ENCODE assay signal across 1 cellular context in the genomic region with DNA sequence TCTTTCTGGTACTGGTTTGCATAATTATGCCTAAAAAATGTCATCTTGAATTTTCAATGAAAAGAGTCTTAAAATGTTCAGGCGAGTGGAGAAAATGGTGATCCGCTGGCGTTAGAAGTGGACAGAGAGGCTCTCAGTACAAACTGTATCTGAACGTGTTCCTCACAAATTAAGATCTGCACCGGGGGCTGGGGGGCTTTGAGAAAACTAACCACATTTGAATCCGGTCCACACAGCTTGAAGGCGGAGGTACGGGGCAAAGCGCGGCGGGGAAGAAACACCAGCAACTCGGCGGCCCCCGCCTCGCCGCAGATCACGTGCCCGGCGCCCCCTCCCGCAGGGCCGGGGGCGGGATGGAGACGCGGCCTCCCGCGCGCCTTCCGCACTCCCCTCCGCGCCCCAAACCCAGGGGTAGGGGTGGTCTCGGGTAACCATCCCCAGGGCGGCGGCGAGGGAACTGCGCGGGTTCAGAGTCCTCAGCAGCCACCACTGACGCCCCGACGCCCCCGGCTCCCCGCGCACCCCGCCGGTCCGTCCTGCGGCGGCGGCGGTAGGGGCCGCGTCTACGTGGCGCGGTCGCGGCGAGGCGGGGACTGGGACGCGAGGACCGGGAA.
TF ChIP-seq lines count a peak whose summit lies in the region.

No MANE protein-coding gene starts in this region.

TF ChIP-seq in HepG2, 621 proteins besides CTCF, POLR2A, EP300 and RAD21 (continued from another document and continues in another):
- TF ChIP-seq, protein P1, sequence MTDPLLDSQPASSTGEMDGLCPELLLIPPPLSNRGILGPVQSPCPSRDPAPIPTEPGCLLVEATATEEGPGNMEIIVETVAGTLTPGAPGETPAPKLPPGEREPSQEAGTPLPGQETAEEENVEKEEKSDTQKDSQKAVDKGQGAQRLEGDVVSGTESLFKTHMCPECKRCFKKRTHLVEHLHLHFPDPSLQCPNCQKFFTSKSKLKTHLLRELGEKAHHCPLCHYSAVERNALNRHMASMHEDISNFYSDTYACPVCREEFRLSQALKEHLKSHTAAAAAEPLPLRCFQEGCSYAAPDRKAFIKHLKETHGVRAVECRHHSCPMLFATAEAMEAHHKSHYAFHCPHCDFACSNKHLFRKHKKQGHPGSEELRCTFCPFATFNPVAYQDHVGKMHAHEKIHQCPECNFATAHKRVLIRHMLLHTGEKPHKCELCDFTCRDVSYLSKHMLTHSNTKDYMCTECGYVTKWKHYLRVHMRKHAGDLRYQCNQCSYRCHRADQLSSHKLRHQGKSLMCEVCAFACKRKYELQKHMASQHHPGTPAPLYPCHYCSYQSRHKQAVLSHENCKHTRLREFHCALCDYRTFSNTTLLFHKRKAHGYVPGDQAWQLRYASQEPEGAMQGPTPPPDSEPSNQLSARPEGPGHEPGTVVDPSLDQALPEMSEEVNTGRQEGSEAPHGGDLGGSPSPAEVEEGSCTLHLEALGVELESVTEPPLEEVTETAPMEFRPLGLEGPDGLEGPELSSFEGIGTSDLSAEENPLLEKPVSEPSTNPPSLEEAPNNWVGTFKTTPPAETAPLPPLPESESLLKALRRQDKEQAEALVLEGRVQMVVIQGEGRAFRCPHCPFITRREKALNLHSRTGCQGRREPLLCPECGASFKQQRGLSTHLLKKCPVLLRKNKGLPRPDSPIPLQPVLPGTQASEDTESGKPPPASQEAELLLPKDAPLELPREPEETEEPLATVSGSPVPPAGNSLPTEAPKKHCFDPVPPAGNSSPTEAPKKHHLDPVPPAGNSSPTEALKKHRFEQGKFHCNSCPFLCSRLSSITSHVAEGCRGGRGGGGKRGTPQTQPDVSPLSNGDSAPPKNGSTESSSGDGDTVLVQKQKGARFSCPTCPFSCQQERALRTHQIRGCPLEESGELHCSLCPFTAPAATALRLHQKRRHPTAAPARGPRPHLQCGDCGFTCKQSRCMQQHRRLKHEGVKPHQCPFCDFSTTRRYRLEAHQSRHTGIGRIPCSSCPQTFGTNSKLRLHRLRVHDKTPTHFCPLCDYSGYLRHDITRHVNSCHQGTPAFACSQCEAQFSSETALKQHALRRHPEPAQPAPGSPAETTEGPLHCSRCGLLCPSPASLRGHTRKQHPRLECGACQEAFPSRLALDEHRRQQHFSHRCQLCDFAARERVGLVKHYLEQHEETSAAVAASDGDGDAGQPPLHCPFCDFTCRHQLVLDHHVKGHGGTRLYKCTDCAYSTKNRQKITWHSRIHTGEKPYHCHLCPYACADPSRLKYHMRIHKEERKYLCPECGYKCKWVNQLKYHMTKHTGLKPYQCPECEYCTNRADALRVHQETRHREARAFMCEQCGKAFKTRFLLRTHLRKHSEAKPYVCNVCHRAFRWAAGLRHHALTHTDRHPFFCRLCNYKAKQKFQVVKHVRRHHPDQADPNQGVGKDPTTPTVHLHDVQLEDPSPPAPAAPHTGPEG (CRISPR knock-in tag; IDR thresholded peaks at IDR 0.05) = no peak
- TF ChIP-seq POLR2G (IDR thresholded peaks at IDR 0.05; ENCODE audit: low read depth, low read length) = peak; percentile 45
- peak; percentile 56; the same call in 1 of the 2 replicates for TF ChIP-seq ZBTB7A (CRISPR knock-in tag; IDR thresholded peaks at IDR 0.05)
- TF ChIP-seq ZNF879 (CRISPR knock-in tag; IDR thresholded peaks at IDR 0.05) = no peak
- TF ChIP-seq, protein P2, sequence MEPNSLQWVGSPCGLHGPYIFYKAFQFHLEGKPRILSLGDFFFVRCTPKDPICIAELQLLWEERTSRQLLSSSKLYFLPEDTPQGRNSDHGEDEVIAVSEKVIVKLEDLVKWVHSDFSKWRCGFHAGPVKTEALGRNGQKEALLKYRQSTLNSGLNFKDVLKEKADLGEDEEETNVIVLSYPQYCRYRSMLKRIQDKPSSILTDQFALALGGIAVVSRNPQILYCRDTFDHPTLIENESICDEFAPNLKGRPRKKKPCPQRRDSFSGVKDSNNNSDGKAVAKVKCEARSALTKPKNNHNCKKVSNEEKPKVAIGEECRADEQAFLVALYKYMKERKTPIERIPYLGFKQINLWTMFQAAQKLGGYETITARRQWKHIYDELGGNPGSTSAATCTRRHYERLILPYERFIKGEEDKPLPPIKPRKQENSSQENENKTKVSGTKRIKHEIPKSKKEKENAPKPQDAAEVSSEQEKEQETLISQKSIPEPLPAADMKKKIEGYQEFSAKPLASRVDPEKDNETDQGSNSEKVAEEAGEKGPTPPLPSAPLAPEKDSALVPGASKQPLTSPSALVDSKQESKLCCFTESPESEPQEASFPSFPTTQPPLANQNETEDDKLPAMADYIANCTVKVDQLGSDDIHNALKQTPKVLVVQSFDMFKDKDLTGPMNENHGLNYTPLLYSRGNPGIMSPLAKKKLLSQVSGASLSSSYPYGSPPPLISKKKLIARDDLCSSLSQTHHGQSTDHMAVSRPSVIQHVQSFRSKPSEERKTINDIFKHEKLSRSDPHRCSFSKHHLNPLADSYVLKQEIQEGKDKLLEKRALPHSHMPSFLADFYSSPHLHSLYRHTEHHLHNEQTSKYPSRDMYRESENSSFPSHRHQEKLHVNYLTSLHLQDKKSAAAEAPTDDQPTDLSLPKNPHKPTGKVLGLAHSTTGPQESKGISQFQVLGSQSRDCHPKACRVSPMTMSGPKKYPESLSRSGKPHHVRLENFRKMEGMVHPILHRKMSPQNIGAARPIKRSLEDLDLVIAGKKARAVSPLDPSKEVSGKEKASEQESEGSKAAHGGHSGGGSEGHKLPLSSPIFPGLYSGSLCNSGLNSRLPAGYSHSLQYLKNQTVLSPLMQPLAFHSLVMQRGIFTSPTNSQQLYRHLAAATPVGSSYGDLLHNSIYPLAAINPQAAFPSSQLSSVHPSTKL (CRISPR knock-in tag; IDR thresholded peaks at IDR 0.05) = peak; percentile 39; the same call in 1 of the 2 replicates
- no peak for TF ChIP-seq ZBTB1 (CRISPR knock-in tag; IDR thresholded peaks at IDR 0.05; ENCODE audit: borderline replicate concordance)
- TF ChIP-seq HNF4G (IDR thresholded peaks at IDR 0.05; ENCODE audit: borderline replicate concordance, low read depth, low read length) = no peak
- TF ChIP-seq HNF4G (CRISPR knock-in tag; IDR thresholded peaks at IDR 0.05; ENCODE audit: borderline replicate concordance, low read depth) = peak; percentile 70; the same call in 1 of the 2 replicates
- no peak for TF ChIP-seq CEBPG (CRISPR knock-in tag; IDR thresholded peaks at IDR 0.05)
- TF ChIP-seq TCF7 (IDR thresholded peaks at IDR 0.05; ENCODE audit: low read depth) = no peak
- TF ChIP-seq, protein P3, sequence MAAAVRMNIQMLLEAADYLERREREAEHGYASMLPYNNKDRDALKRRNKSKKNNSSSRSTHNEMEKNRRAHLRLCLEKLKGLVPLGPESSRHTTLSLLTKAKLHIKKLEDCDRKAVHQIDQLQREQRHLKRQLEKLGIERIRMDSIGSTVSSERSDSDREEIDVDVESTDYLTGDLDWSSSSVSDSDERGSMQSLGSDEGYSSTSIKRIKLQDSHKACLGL (CRISPR knock-in tag; IDR thresholded peaks at IDR 0.05) = 0 out of 2 replicates have a peak, but pooled peaks have one; percentile 19
- no peak for TF ChIP-seq POLR2AphosphoS2 (IDR thresholded peaks at IDR 0.05; ENCODE audit: low read depth, low read length)
- peak; percentile 49; the same call in 1 of the 2 replicates for TF ChIP-seq ZNF225 (CRISPR knock-in tag; IDR thresholded peaks at IDR 0.05)
- TF ChIP-seq ZNF572 (CRISPR knock-in tag; IDR thresholded peaks at IDR 0.05) = no peak
- TF ChIP-seq ARID2 (CRISPR knock-in tag; IDR thresholded peaks at IDR 0.05; ENCODE audit: borderline replicate concordance) = no peak
- TF ChIP-seq, protein P4, sequence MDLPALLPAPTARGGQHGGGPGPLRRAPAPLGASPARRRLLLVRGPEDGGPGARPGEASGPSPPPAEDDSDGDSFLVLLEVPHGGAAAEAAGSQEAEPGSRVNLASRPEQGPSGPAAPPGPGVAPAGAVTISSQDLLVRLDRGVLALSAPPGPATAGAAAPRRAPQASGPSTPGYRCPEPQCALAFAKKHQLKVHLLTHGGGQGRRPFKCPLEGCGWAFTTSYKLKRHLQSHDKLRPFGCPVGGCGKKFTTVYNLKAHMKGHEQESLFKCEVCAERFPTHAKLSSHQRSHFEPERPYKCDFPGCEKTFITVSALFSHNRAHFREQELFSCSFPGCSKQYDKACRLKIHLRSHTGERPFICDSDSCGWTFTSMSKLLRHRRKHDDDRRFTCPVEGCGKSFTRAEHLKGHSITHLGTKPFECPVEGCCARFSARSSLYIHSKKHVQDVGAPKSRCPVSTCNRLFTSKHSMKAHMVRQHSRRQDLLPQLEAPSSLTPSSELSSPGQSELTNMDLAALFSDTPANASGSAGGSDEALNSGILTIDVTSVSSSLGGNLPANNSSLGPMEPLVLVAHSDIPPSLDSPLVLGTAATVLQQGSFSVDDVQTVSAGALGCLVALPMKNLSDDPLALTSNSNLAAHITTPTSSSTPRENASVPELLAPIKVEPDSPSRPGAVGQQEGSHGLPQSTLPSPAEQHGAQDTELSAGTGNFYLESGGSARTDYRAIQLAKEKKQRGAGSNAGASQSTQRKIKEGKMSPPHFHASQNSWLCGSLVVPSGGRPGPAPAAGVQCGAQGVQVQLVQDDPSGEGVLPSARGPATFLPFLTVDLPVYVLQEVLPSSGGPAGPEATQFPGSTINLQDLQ (CRISPR knock-in tag; IDR thresholded peaks at IDR 0.05) = no peak
- TF ChIP-seq, protein P5, sequence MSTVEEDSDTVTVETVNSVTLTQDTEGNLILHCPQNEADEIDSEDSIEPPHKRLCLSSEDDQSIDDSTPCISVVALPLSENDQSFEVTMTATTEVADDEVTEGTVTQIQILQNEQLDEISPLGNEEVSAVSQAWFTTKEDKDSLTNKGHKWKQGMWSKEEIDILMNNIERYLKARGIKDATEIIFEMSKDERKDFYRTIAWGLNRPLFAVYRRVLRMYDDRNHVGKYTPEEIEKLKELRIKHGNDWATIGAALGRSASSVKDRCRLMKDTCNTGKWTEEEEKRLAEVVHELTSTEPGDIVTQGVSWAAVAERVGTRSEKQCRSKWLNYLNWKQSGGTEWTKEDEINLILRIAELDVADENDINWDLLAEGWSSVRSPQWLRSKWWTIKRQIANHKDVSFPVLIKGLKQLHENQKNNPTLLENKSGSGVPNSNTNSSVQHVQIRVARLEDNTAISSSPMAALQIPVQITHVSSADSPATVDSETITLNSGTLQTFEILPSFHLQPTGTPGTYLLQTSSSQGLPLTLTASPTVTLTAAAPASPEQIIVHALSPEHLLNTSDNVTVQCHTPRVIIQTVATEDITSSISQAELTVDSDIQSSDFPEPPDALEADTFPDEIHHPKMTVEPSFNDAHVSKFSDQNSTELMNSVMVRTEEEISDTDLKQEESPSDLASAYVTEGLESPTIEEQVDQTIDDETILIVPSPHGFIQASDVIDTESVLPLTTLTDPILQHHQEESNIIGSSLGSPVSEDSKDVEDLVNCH (CRISPR knock-in tag; IDR thresholded peaks at IDR 0.05) = no peak
- TF ChIP-seq, protein P6, sequence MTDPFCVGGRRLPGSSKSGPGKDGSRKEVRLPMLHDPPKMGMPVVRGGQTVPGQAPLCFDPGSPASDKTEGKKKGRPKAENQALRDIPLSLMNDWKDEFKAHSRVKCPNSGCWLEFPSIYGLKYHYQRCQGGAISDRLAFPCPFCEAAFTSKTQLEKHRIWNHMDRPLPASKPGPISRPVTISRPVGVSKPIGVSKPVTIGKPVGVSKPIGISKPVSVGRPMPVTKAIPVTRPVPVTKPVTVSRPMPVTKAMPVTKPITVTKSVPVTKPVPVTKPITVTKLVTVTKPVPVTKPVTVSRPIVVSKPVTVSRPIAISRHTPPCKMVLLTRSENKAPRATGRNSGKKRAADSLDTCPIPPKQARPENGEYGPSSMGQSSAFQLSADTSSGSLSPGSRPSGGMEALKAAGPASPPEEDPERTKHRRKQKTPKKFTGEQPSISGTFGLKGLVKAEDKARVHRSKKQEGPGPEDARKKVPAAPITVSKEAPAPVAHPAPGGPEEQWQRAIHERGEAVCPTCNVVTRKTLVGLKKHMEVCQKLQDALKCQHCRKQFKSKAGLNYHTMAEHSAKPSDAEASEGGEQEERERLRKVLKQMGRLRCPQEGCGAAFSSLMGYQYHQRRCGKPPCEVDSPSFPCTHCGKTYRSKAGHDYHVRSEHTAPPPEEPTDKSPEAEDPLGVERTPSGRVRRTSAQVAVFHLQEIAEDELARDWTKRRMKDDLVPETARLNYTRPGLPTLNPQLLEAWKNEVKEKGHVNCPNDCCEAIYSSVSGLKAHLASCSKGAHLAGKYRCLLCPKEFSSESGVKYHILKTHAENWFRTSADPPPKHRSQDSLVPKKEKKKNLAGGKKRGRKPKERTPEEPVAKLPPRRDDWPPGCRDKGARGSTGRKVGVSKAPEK (CRISPR knock-in tag; IDR thresholded peaks at IDR 0.05; ENCODE audit: borderline replicate concordance) = no peak
- TF ChIP-seq ZFY (CRISPR knock-in tag; IDR thresholded peaks at IDR 0.05) = peak; percentile 65; the same call in 1 of the 2 replicates
- no peak for TF ChIP-seq RXRA (CRISPR knock-in tag; IDR thresholded peaks at IDR 0.05)
- TF ChIP-seq ZNF883 (CRISPR knock-in tag; IDR thresholded peaks at IDR 0.05; ENCODE audit: not compliant biosample characterization) = no peak
- TF ChIP-seq, protein P7, sequence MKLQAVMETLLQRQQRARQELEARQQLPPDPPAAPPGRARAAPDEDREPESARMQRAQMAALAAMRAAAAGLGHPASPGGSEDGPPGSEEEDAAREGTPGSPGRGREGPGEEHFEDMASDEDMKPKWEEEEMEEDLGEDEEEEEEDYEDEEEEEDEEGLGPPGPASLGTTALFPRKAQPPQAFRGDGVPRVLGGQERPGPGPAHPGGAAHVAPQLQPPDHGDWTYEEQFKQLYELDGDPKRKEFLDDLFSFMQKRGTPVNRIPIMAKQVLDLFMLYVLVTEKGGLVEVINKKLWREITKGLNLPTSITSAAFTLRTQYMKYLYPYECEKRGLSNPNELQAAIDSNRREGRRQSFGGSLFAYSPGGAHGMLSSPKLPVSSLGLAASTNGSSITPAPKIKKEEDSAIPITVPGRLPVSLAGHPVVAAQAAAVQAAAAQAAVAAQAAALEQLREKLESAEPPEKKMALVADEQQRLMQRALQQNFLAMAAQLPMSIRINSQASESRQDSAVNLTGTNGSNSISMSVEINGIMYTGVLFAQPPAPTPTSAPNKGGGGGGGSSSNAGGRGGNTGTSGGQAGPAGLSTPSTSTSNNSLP (IDR thresholded peaks at IDR 0.05; ENCODE audit: low read depth, low read length) = no peak
- TF ChIP-seq MYC (CRISPR knock-in tag; IDR thresholded peaks at IDR 0.05; ENCODE audit: borderline replicate concordance) = peak; percentile 69
- no peak for TF ChIP-seq EZH2 (conservative IDR thresholded peaks at IDR 0.05; ENCODE audit: low read depth, low read length)
- TF ChIP-seq ATF7-NPFF (CRISPR knock-in tag; IDR thresholded peaks at IDR 0.05; ENCODE audit: low read depth) = peak; percentile 71; the same call in 1 of the 2 replicates
- no peak; the same call in 1 of the 2 replicates for TF ChIP-seq ZSCAN25 (CRISPR knock-in tag; IDR thresholded peaks at IDR 0.05)
- TF ChIP-seq, protein P8, sequence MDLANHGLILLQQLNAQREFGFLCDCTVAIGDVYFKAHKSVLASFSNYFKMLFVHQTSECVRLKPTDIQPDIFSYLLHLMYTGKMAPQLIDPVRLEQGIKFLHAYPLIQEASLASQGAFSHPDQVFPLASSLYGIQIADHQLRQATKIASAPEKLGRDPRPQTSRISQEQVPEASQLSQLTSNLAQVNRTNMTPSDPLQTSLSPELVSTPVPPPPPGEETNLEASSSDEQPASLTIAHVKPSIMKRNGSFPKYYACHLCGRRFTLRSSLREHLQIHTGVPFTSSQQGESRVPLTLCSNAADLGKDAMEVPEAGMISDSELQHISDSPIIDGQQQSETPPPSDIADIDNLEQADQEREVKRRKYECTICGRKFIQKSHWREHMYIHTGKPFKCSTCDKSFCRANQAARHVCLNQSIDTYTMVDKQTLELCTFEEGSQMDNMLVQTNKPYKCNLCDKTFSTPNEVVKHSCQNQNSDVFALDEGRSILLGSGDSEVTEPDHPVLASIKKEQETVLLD (CRISPR knock-in tag; IDR thresholded peaks at IDR 0.05; ENCODE audit: low read depth) = 0 out of 2 replicates have a peak, but pooled peaks have one; percentile 58
- TF ChIP-seq, protein P9, sequence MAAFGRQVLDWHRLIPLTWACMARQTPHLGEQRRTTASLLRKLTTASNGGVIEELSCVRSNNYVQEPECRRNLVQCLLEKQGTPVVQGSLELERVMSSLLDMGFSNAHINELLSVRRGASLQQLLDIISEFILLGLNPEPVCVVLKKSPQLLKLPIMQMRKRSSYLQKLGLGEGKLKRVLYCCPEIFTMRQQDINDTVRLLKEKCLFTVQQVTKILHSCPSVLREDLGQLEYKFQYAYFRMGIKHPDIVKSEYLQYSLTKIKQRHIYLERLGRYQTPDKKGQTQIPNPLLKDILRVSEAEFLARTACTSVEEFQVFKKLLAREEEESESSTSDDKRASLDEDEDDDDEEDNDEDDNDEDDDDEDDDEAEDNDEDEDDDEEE (CRISPR knock-in tag; IDR thresholded peaks at IDR 0.05) = no peak
